11 cellular contexts compared by ENCODE assay signal in genomic region chr12:27161458-27162228, GRCh38.
DNase-seq lines count a peak whose midpoint lies in the region; ATAC-seq and TF ChIP-seq lines count a peak whose summit lies in the region.
"Had no signal": no experiment of that assay in that cellular context is flagged by ENCODE, and none has a peak within 500 bp of the region (broad histone marks: within the 10 kb centered on the region; RNA-seq: fewer than 3 reads in every experiment).

No MANE protein-coding gene starts in this region.

- no peaks in the 10 kb centered on the region for H3K36me3 Mint-ChIP-seq in stimulated activated memory B cell treated with anti-CD40 and anti-IgM and Interleukin-4, amounts not matched to agents 10 μg/mL and 1 μg/mL and 100 μg/mL, for 72 hours

- intact Hi-C loops in adrenal gland (cut with DNase I), result no loop called here

- no peak overlapping the region for H3K4me3 ChIP-seq in adrenal gland
- H3K4me3 ChIP-seq: body of pancreas, left ventricle myocardium inferior had no signal

- H3K27me3 ChIP-seq in adrenal gland, result no peaks in the 10 kb centered on the region
- H3K27me3 ChIP-seq: body of pancreas had no signal

- no peaks in the 10 kb centered on the region for H3K9me3 ChIP-seq in adrenal gland (replicated peaks in 1 of 3)
- H3K9me3 ChIP-seq: body of pancreas had no signal

- peak overlapping the region; percentile 40 for H3K4me3 Mint-ChIP-seq in stimulated activated memory B cell treated with anti-CD40 and anti-IgM and Interleukin-4, amounts not matched to agents 10 μg/mL and 1 μg/mL and 100 μg/mL, for 72 hours

- no peak overlapping the region for H3K27ac ChIP-seq in adrenal gland
- H3K27ac ChIP-seq: body of pancreas, left ventricle myocardium inferior had no signal

- peaks cover 4% of the 10 kb centered on the region for H3K9me3 Mint-ChIP-seq in stimulated activated memory B cell treated with anti-CD40 and anti-IgM and Interleukin-4, amounts not matched to agents 10 μg/mL and 1 μg/mL and 100 μg/mL, for 72 hours

- 70 to 78% (median 74%) methylated on average over 8 of the region's 8 CpGs for WGBS in adrenal gland, 4 donors

- peak; percentile 6 for DNase-seq in NCI-H69 (lab: John Stamatoyannopoulos, UW)
- DNase-seq in NCI-H1436 treated with DMSO at 0.1 percent for 48 hours (lab: John Stamatoyannopoulos, UW), result no peak
- no peak for DNase-seq in adrenal gland
- no peak for DNase-seq in activated naive CD4-positive, alpha-beta T cell (lab: John Stamatoyannopoulos, UW)
- DNase-seq: body of pancreas, H7, left ventricle myocardium inferior, NCI-H524 treated with DMSO at 0.1 percent for 48 hours had no signal

- no peak for TF ChIP-seq POLR2A in adrenal gland (IDR thresholded peaks at IDR 0.05)

- ATAC-seq in GM19023 (IDR thresholded peaks at IDR 0.05; ENCODE audit: unreplicated experiment) (peak; percentile 75), HG02763 (IDR thresholded peaks at IDR 0.05; ENCODE audit: unreplicated experiment) (peak; percentile 79)
- ATAC-seq in stimulated activated memory B cell treated with anti-CD40 and anti-IgM and Interleukin-4, amounts not matched to agents 10 μg/mL and 1 μg/mL and 100 μg/mL, for 72 hours, result peak; percentile 96
- ATAC-seq: body of pancreas had no signal

- H3K36me3 ChIP-seq in adrenal gland (replicated peaks in 1 of 2), result no peaks in the 10 kb centered on the region
- H3K36me3 ChIP-seq: left ventricle myocardium inferior had no signal

- no peaks in the 10 kb centered on the region for H3K4me1 ChIP-seq in adrenal gland (replicated peaks in 1 of 2)
- H3K4me1 ChIP-seq: body of pancreas, left ventricle myocardium inferior had no signal

- peaks cover 35% of the 10 kb centered on the region for H3K4me1 Mint-ChIP-seq in stimulated activated memory B cell treated with anti-CD40 and anti-IgM and Interleukin-4, amounts not matched to agents 10 μg/mL and 1 μg/mL and 100 μg/mL, for 72 hours

- no peaks in the 10 kb centered on the region for H3K27me3 Mint-ChIP-seq in stimulated activated memory B cell treated with anti-CD40 and anti-IgM and Interleukin-4, amounts not matched to agents 10 μg/mL and 1 μg/mL and 100 μg/mL, for 72 hours

- H3K27ac Mint-ChIP-seq in stimulated activated memory B cell treated with anti-CD40 and anti-IgM and Interleukin-4, amounts not matched to agents 10 μg/mL and 1 μg/mL and 100 μg/mL, for 72 hours, result peak overlapping the region; percentile 85

- TF ChIP-seq CTCF in adrenal gland (IDR thresholded peaks at IDR 0.05), result no peak
